Comparison of ENCODE assay signal across 30 cellular contexts in the genomic region with DNA sequence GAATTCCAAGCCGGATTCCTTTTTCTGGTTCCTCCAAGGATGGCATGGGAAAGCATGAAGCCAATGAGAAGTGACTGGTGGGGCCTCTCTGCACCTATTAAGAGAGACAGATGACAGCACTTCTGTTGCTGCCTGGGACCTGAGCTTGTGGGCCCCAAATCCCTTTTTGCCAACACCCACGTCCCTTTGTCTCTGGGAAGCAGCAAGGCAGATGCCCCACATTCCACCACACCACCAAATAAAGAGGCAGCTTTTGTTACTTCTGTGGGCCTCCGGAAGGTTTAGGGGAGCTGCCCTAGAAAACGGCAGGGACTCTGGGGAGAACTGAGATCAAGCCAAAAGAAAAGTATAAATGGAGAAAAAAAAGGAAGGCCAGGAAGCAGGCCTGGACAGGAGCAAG. TPM values are rescaled to one million over a fixed set of nuclear protein-coding genes. Genes with fewer than 3 reads are reported as not detected.
DNase-seq lines count a peak whose midpoint lies in the region; ATAC-seq, FAIRE-seq and TF ChIP-seq lines count a peak whose summit lies in the region.
"Had no signal": no experiment of that assay in that cellular context is flagged by ENCODE, and none has a peak within 500 bp of the region (broad histone marks: within the 10 kb centered on the region; RNA-seq: fewer than 3 reads in every experiment).

No MANE protein-coding gene starts in this region.

- peaks cover 2% of the 10 kb centered on the region for H3K27me3 Mint-ChIP-seq in H9 (ENCODE audit: low read depth)

- peaks cover 25 to 42% (median 37%) of the 10 kb centered on the region in 3 experiments for H3K36me3 Mint-ChIP-seq in H9 (ENCODE audit: insufficient read depth in 1 of 3, low read depth in 3 of 3)

- peaks cover 38 to 41% of the 10 kb centered on the region in 2 experiments for H3K4me1 Mint-ChIP-seq in H9

- H3K23me2 ChIP-seq in H9 (ENCODE audit: insufficient read length, low read depth, low read length, poor library complexity, severe bottlenecking) = peaks cover 12% of the 10 kb centered on the region

- intact Hi-C loops in K562 (cut with micrococcal nuclease) = no loop called here
- intact Hi-C loops in spleen (cut with DNase I; ENCODE audit: low total_unique reads) = no loop called here
- intact Hi-C loops in aorta (cut with DNase I) = no loop called here

- H3K27me3 ChIP-seq in H9 (ENCODE audit: insufficient read depth, low read length) (no peaks in the 10 kb centered on the region), K562 (ENCODE audit: control insufficient read depth in 2 of 2, insufficient read depth in 2 of 2, low read length in 2 of 2) (no peaks in the 10 kb centered on the region), neuronal stem cell (ENCODE audit: control insufficient read depth in 3 of 3, insufficient read depth in 3 of 3, low read depth in 1 of 3, low read length in 3 of 3) (no peaks in the 10 kb centered on the region), spleen (replicated peaks in 1 of 7) (peaks cover 0 to 24% (median 0%) of the 10 kb centered on the region in 7 donors), aorta (ENCODE audit: control insufficient read depth in 1 of 2, insufficient read depth in 2 of 2, low read length in 1 of 2) (no peaks in the 10 kb centered on the region)
- H3K27me3 ChIP-seq: BLaER1 had no signal

- BruUV-seq in K562 (replicated peaks; lab: Mats Ljungman, UMichigan) = no TSS peak

- H2BK15ac ChIP-seq in H9 (ENCODE audit: low read depth, low read length) = no peak overlapping the region
- no peak overlapping the region for H2BK15ac ChIP-seq in neuronal stem cell (ENCODE audit: low read length)

- H3K23ac ChIP-seq in H9 (ENCODE audit: insufficient read length, low read depth, low read length) (no peak overlapping the region), neuronal stem cell (ENCODE audit: low read depth, low read length, poor library complexity) (peak overlapping the region; percentile 3)

- no peaks in the 10 kb centered on the region; a peak in 1 of 5 replicates for H3K9me3 Mint-ChIP-seq in H9
- H3K9me3 Mint-ChIP-seq: CD4-positive, CD25-positive, alpha-beta regulatory T cell had no signal

- POLR2A ChIA-PET in K562 (lab: Yijun Ruan, JAX) = interaction anchor here (0.6 to 2.0 kb wide), 8 partner anchors 10 to 45 kb away, joined by 3 to 7 read pairs (median 4); no protein-coding TSS in a partner anchor

- CTCF ChIA-PET in K562 (lab: Yijun Ruan, JAX; ENCODE audit: low intra/inter-chr PET ratio) = interaction anchor here (1.5 kb wide), 1 partner anchor 85 kb away, joined by 3 read pairs; no protein-coding TSS in a partner anchor

- H3K27ac ChIP-seq in H9 (ENCODE audit: insufficient read length, low read depth, low read length) = no peak overlapping the region
- no peak overlapping the region for H3K27ac ChIP-seq in K562 (ENCODE audit: extremely low read depth, low read depth, low read length)
- peak overlapping the region; percentile 88 for H3K27ac ChIP-seq in neuronal stem cell (replicated peaks; ENCODE audit: low read length)
- H3K27ac ChIP-seq in spleen = no peak overlapping the region
- H3K27ac ChIP-seq in aorta (ENCODE audit: low read depth in 1 of 2, low read length in 2 of 2) = no peak overlapping the region
- H3K27ac ChIP-seq: BLaER1, GM23248, HL-60, SK-N-MC had no signal

- H3K56ac ChIP-seq in H9 (ENCODE audit: insufficient read length, low read depth, low read length) = no peak overlapping the region

- TF ChIP-seq CTCF in H9 (conservative IDR thresholded peaks at IDR 0.05) (no peak), K562 (IDR thresholded peaks at IDR 0.05 in 2 of 3, conservative IDR thresholded peaks at IDR 0.05 in 1 of 3; ENCODE audit: insufficient read depth in 2 of 3, low read depth in 1 of 3, low read length in 3 of 3) (no peak), spleen (IDR thresholded peaks at IDR 0.05 in 8 of 11, conservative IDR thresholded peaks at IDR 0.05 in 3 of 11) (no peak)

- H3K4ac ChIP-seq in H9 (ENCODE audit: low read depth, low read length) = no peak overlapping the region
- H3K4ac ChIP-seq in neuronal stem cell (ENCODE audit: low read length) = no peak overlapping the region

- H2BK120ac ChIP-seq in H9 (ENCODE audit: low read depth, low read length, poor library complexity, severe bottlenecking) (no peak overlapping the region), neuronal stem cell (ENCODE audit: low read depth, low read length) (no peak overlapping the region)

- H3K9ac ChIP-seq in H9 (ENCODE audit: extremely low read depth, insufficient read length, low read length) (no peak overlapping the region), K562 (ENCODE audit: insufficient read depth in 1 of 2, low read depth in 2 of 2, low read length in 2 of 2) (no peak overlapping the region), neuronal stem cell (ENCODE audit: low read depth, low read length, poor library complexity) (no peak overlapping the region)
- H3K9ac ChIP-seq: BLaER1, GM23248 had no signal

- H2BK5ac ChIP-seq in H9 (ENCODE audit: insufficient read length, low read length) (no peak overlapping the region), neuronal stem cell (ENCODE audit: low read length) (peak overlapping the region; percentile 84)

- in situ Hi-C loops in K562 (cut with MboI) = no loop called here

- WGBS in H9 (ENCODE audit: extremely low coverage, insufficient read length, low lambda C conversion rate) = no CpG with 5 or more reads among the region's 4 CpGs
- WGBS in K562 (ENCODE audit: insufficient coverage, low coverage, missing lambda C conversion rate) = 64% methylated on average over 4 of the region's 4 CpGs
- no CpG with 5 or more reads among the region's 4 CpGs for WGBS in neuronal stem cell (ENCODE audit: extremely low coverage in 2 of 2, insufficient read length in 2 of 2, insufficient replicate concordance in 1 of 2), 2 donors
- 90 to 98% (median 94%) methylated on average over 4 of the region's 4 CpGs for WGBS in spleen, 5 donors
- WGBS in aorta, 2 donors = 93 to 94% methylated on average over 4 of the region's 4 CpGs

- H3K79me1 ChIP-seq in H9 (ENCODE audit: insufficient read depth, low read depth, low read length, poor library complexity, severe bottlenecking) = no peaks in the 10 kb centered on the region
- peaks cover 8% of the 10 kb centered on the region for H3K79me1 ChIP-seq in neuronal stem cell (ENCODE audit: low read depth, low read length)

- no peak overlapping the region for H4K5ac ChIP-seq in H9 (ENCODE audit: insufficient read length, low read depth, low read length)

- H2BK12ac ChIP-seq in H9 (ENCODE audit: insufficient read length, low read depth, low read length) = no peak overlapping the region
- H2BK12ac ChIP-seq in neuronal stem cell (ENCODE audit: low read length) = no peak overlapping the region

- H3K4me3 Mint-ChIP-seq in H9 = no peak overlapping the region

- H4K91ac ChIP-seq in H9 (ENCODE audit: insufficient read length, low read depth, low read length) = no peak overlapping the region
- no peak overlapping the region for H4K91ac ChIP-seq in neuronal stem cell (ENCODE audit: low read depth, low read length, poor library complexity)

- no peaks in the 10 kb centered on the region for H4K20me1 ChIP-seq in H9 (ENCODE audit: control insufficient read depth, insufficient read depth, insufficient read length)
- no peaks in the 10 kb centered on the region for H4K20me1 ChIP-seq in K562 (replicated peaks; ENCODE audit: control insufficient read depth, insufficient read depth, low read length)
- H4K20me1 ChIP-seq: BLaER1 had no signal

- H3K9me3 ChIP-seq in H9 (ENCODE audit: control insufficient read depth, low read depth, low read length) = no peaks in the 10 kb centered on the region
- H3K9me3 ChIP-seq in K562 (replicated peaks; ENCODE audit: control insufficient read depth, insufficient read depth, low read depth, low read length) = no peaks in the 10 kb centered on the region
- peaks cover 2 to 3% of the 10 kb centered on the region in 2 donors for H3K9me3 ChIP-seq in neuronal stem cell (replicated peaks in 1 of 2; ENCODE audit: control insufficient read depth in 2 of 2, insufficient read depth in 1 of 2, low read depth in 1 of 2, low read length in 2 of 2)
- H3K9me3 ChIP-seq in spleen = no peaks in the 10 kb centered on the region
- H3K9me3 ChIP-seq in aorta (ENCODE audit: control insufficient read depth, low read length) = no peaks in the 10 kb centered on the region
- H3K9me3 ChIP-seq: BLaER1 had no signal

- H3T11ph ChIP-seq in H9 (ENCODE audit: low read length) = no peak overlapping the region

- H3K4me1 ChIP-seq in H9 (ENCODE audit: insufficient read depth, low read length) (no peaks in the 10 kb centered on the region; the same call in 1 of the 2 replicates), K562 (replicated peaks in 1 of 2; ENCODE audit: control insufficient read depth in 2 of 2, insufficient read depth in 2 of 2, low read length in 2 of 2) (peaks cover 18 to 40% of the 10 kb centered on the region in 2 experiments), neuronal stem cell (ENCODE audit: control insufficient read depth in 2 of 2, insufficient read depth in 1 of 2, low read depth in 1 of 2, low read length in 2 of 2) (peaks cover 7 to 19% of the 10 kb centered on the region in 2 donors), spleen (peaks cover 0 to 29% (median 22%) of the 10 kb centered on the region in 6 donors), aorta (ENCODE audit: control insufficient read depth in 1 of 2, insufficient read depth in 2 of 2, low read length in 2 of 2) (no peaks in the 10 kb centered on the region)

- no peak for DNase-seq in H9
- DNase-seq in K562 (ENCODE audit: extremely low read depth in 1 of 4, low spot score in 3 of 4) = no peak
- DNase-seq in iPS-NIHi7 (ENCODE audit: extremely low spot score) = peak; percentile 6
- no peak for DNase-seq in neuronal stem cell (ENCODE audit: low spot score)
- no peak for DNase-seq in spleen
- DNase-seq in DMS53 (lab: John Stamatoyannopoulos, UW) = no peak
- no peak for DNase-seq in aorta
- DNase-seq in cerebellar cortex (ENCODE audit: low spot score) = no peak
- DNase-seq: CD4-positive, CD25-positive, alpha-beta regulatory T cell; DMS153; GM23248; Karpas-422; NCI-H1092 treated with DMSO at 0.1 percent for 48 hours; NCI-H1436; NCI-H187; NCI-H2081 treated with DMSO at 0.1 percent for 48 hours; NCI-H2171; NCI-H226; NCI-H510A; NCI-H69; SIG-M5 had no signal

- H3K9me1 ChIP-seq in K562 (ENCODE audit: control insufficient read depth, insufficient read depth, low read length) = no peaks in the 10 kb centered on the region

- H3K36me3 ChIP-seq in K562 (ENCODE audit: control insufficient read depth, insufficient read depth, low read length) = peaks cover 17% of the 10 kb centered on the region; the same call in 2 of the 3 replicates
- peaks cover 22 to 28% of the 10 kb centered on the region in 2 donors for H3K36me3 ChIP-seq in neuronal stem cell (replicated peaks in 1 of 2; ENCODE audit: control insufficient read depth in 2 of 2, insufficient read depth in 2 of 2, low read length in 2 of 2)
- H3K36me3 ChIP-seq in spleen = no peaks in the 10 kb centered on the region
- H3K36me3 ChIP-seq in aorta (ENCODE audit: control insufficient read depth in 1 of 2, insufficient read depth in 2 of 2, low read length in 1 of 2) = no peaks in the 10 kb centered on the region

- H2AFZ ChIP-seq in H9 (ENCODE audit: low read length) (no peak overlapping the region), K562 (ENCODE audit: low read depth, low read length) (no peak overlapping the region), neuronal stem cell (ENCODE audit: low read length) (no peak overlapping the region)
- H2AFZ ChIP-seq: GM23248 had no signal

- H3K14ac ChIP-seq in H9 (ENCODE audit: insufficient read depth, low read length) = no peak overlapping the region
- H3K14ac ChIP-seq in neuronal stem cell (ENCODE audit: low read length) = no peak overlapping the region

- H3K4me3 ChIP-seq in K562 (no peak overlapping the region), neuronal stem cell (ENCODE audit: low read length in 2 of 2) (no peak overlapping the region), spleen (no peak overlapping the region), aorta (ENCODE audit: low read length in 2 of 2) (no peak overlapping the region)
- H3K4me3 ChIP-seq: BLaER1, GM12878, GM23248, SK-N-MC had no signal

- H3K4me2 ChIP-seq in H9 (ENCODE audit: insufficient read depth, insufficient read length, low read length) (no peak overlapping the region), K562 (ENCODE audit: insufficient read depth, low read length) (no peak overlapping the region), neuronal stem cell (ENCODE audit: insufficient read depth, low read length, poor library complexity, severe bottlenecking) (peak overlapping the region; percentile 24)
- H3K4me2 ChIP-seq: BLaER1 had no signal

- no peak for TF ChIP-seq EP300 in K562 (IDR thresholded peaks at IDR 0.05; ENCODE audit: low read length)

- no peak for ATAC-seq in K562
- no peak for ATAC-seq in aorta (ENCODE audit: low FRiP score)
- ATAC-seq: GM12878 had no signal

- no peak overlapping the region for H2BK20ac ChIP-seq in H9 (ENCODE audit: low read depth, low read length, poor library complexity, severe bottlenecking)

- H3K18ac ChIP-seq in H9 (ENCODE audit: insufficient read length, low read depth, low read length) = no peak overlapping the region
- peak overlapping the region; percentile 15 for H3K18ac ChIP-seq in neuronal stem cell (ENCODE audit: low read length)

- TF ChIP-seq RAD21 in K562 (CRISPR knock-in tag; conservative IDR thresholded peaks at IDR 0.05 in 1 of 2, IDR thresholded peaks at IDR 0.05 in 1 of 2) = no peak

- H2AK5ac ChIP-seq in H9 (ENCODE audit: insufficient read length, low read length) (no peak overlapping the region), neuronal stem cell (ENCODE audit: low read depth, low read length) (no peak overlapping the region)

- H3K27ac Mint-ChIP-seq in H9 = peak overlapping the region; percentile 2 to 90 (median 49); a peak in 4 of 7 replicates
- H3K27ac Mint-ChIP-seq: CD4-positive, CD25-positive, alpha-beta regulatory T cell had no signal

- H3K79me2 ChIP-seq in H9 (ENCODE audit: insufficient read depth, low read length) = no peaks in the 10 kb centered on the region
- peaks cover 9% of the 10 kb centered on the region; the same call in 2 of the 3 replicates for H3K79me2 ChIP-seq in K562 (ENCODE audit: control insufficient read depth, insufficient read depth, low read length)

- H4K8ac ChIP-seq in H9 (replicated peaks; ENCODE audit: insufficient read length, low read depth, low read length) (no peak overlapping the region), neuronal stem cell (ENCODE audit: low read depth, low read length) (no peak overlapping the region)

- FAIRE-seq in K562 (lab: Jason Lieb, UNC) = no peak
- FAIRE-seq: G401.6, GM12878, RCC 7860 had no signal

- TF ChIP-seq POLR2A in K562 (conservative IDR thresholded peaks at IDR 0.05) (no peak), spleen (IDR thresholded peaks at IDR 0.05) (no peak)

RNA-seq across cellular contexts. Expression of gene CCDC136, which starts 3.4 kb away (rescaled TPM):
- total RNA-seq in H9 (2021) (28.7 and 31.1 TPM in 2 replicates), K562 (2014; rRNA removed) (17.0 and 23.5 TPM in 2 replicates), K562 (2014; rRNA removed; fragmentation: Illumina TruSeq; extraction: Trizol) (15.3 and 18.8 TPM in 2 replicates), K562 (2015; rRNA removed; fragmentation: Illumina TruSeq; extraction: Trizol) (27.6 and 28.7 TPM in 2 replicates), K562 (2021) (23.7 and 26.5 TPM in 2 replicates), spleen (1 to 10 TPM; 4.0 to 9.8 (median 5.5) TPM), aorta (10 to 100 TPM; 18.3 to 29.5 TPM)
- total RNA-seq in K562 (2011; cell fraction: chromatin; rRNA removed; ENCODE audit: low replicate concordance) = 153 and 165 TPM in 2 replicates
- total RNA-seq in K562 (2011; cell fraction: nucleolus; rRNA removed) = 88.4 and 89.7 TPM in 2 replicates
- total RNA-seq in K562 (2011; cell fraction: nucleoplasm; rRNA removed) = 120 and 159 TPM in 2 replicates
- polyA plus RNA-seq in K562 (2011; rRNA removed) (40.2 and 45.0 TPM in 2 replicates), K562 (2014; fragmentation: Illumina TruSeq; extraction: Trizol) (23.5 and 26.9 TPM in 2 replicates), K562 (2014; fragmentation: Nextera tagmentation; extraction: Ambion mirVana) (1 to 10 TPM; 2.4 TPM), K562 (2014; rRNA removed) (34.8 and 40.8 TPM in 2 replicates), spleen (1 to 10 TPM in 2 of 3 donors, under 1 TPM in 1; 0.77 to 2.2 (median 1.7) TPM), aorta (1 to 10 TPM; 7.5 to 8.9 TPM)
- 12.2 and 20.3 TPM in 2 replicates for polyA plus RNA-seq in K562 (2011; cell fraction: cytosol; rRNA removed)
- polyA plus RNA-seq in K562 (2011; cell fraction: nucleus; rRNA removed) = 165 and 172 TPM in 2 replicates
- 30.6 and 53.3 TPM in 2 replicates for polyA plus RNA-seq in K562 (2012)
- polyA minus RNA-seq in K562 (2011; rRNA and poly(A)+ RNA removed) = 31.9 and 36.9 TPM in 2 replicates
- 9.3 and 17.3 TPM in 2 replicates for polyA minus RNA-seq in K562 (2011; cell fraction: cytosol; rRNA and poly(A)+ RNA removed)
- 47.4 and 54.8 TPM in 2 replicates for polyA minus RNA-seq in K562 (2011; cell fraction: nucleus; rRNA and poly(A)+ RNA removed)
- polyA plus RNA-seq in neuronal stem cell (2013, experiment 1 of 2) = 59.8 TPM
- polyA plus RNA-seq in neuronal stem cell (2013, experiment 2 of 2) = 63.1 TPM

RNA-seq across cellular contexts. Expression of gene OPN1SW, which starts 19.5 kb away (rescaled TPM):
- not detected in 2 replicates for total RNA-seq in H9 (2021)
- not detected in 2 replicates for total RNA-seq in K562 (2011; cell fraction: chromatin; rRNA removed; ENCODE audit: low replicate concordance)
- total RNA-seq in K562 (2011; cell fraction: nucleolus; rRNA removed) = not detected in 2 replicates
- not detected in 2 replicates for total RNA-seq in K562 (2011; cell fraction: nucleoplasm; rRNA removed)
- total RNA-seq in K562 (2014; rRNA removed) = not detected in 2 replicates
- total RNA-seq in K562 (2014; rRNA removed; fragmentation: Illumina TruSeq; extraction: Trizol) = not detected in 2 replicates
- not detected in 2 replicates for total RNA-seq in K562 (2015; rRNA removed; fragmentation: Illumina TruSeq; extraction: Trizol)
- total RNA-seq in K562 (2021) = not detected in 2 replicates
- polyA plus RNA-seq in K562 (2011; rRNA removed) = not detected in 2 replicates
- polyA plus RNA-seq in K562 (2011; cell fraction: cytosol; rRNA removed) = not detected in 2 replicates
- polyA plus RNA-seq in K562 (2011; cell fraction: nucleus; rRNA removed) = not detected in 2 replicates
- polyA plus RNA-seq in K562 (2012) = 0.09 and 0.24 TPM in 2 replicates
- not detected in 2 replicates for polyA plus RNA-seq in K562 (2014; fragmentation: Illumina TruSeq; extraction: Trizol)
- polyA plus RNA-seq in K562 (2014; fragmentation: Nextera tagmentation; extraction: Ambion mirVana) = 1 to 10 TPM in 1 of 2 experiments, under 1 TPM in 1; 0.84 to 1.0 TPM
- not detected in 2 replicates for polyA plus RNA-seq in K562 (2014; rRNA removed)
- polyA minus RNA-seq in K562 (2011; rRNA and poly(A)+ RNA removed) = not detected in 2 replicates
- polyA minus RNA-seq in K562 (2011; cell fraction: cytosol; rRNA and poly(A)+ RNA removed) = not detected in 2 replicates
- polyA minus RNA-seq in K562 (2011; cell fraction: nucleus; rRNA and poly(A)+ RNA removed) = not detected in 2 replicates
- polyA plus RNA-seq in neuronal stem cell (2013, experiment 1 of 2) = 0.56 TPM
- polyA plus RNA-seq in neuronal stem cell (2013, experiment 2 of 2) = 0.76 TPM
- total RNA-seq in spleen = not detected
- not detected for polyA plus RNA-seq in spleen
- not detected for total RNA-seq in aorta
- not detected for polyA plus RNA-seq in aorta
- total RNA-seq: A172; CD4-positive, CD25-positive, alpha-beta regulatory T cell; Daoy; GM12878; GM23248; M059J had no signal
- polyA plus RNA-seq: CD4-positive, CD25-positive, alpha-beta regulatory T cell had no signal

RNA-seq across cellular contexts. Expression of gene FLNC, which starts 35.1 kb away (rescaled TPM):
- total RNA-seq in H9 (2021) (12.2 and 12.5 TPM in 2 replicates), K562 (2014; rRNA removed) (60.7 and 94.5 TPM in 2 replicates), K562 (2014; rRNA removed; fragmentation: Illumina TruSeq; extraction: Trizol) (11.4 and 18.2 TPM in 2 replicates), K562 (2015; rRNA removed; fragmentation: Illumina TruSeq; extraction: Trizol) (28.8 and 33.3 TPM in 2 replicates), K562 (2021) (148 and 155 TPM in 2 replicates), spleen (1 to 10 TPM in 2 of 7 donors, under 1 TPM in 5; 0.21 to 1.8 (median 0.42) TPM), aorta (100 to 1,000 TPM; 135 to 245 TPM)
- 62.5 and 206 TPM in 2 replicates for total RNA-seq in K562 (2011; cell fraction: chromatin; rRNA removed; ENCODE audit: low replicate concordance)
- 132 and 134 TPM in 2 replicates for total RNA-seq in K562 (2011; cell fraction: nucleolus; rRNA removed)
- total RNA-seq in K562 (2011; cell fraction: nucleoplasm; rRNA removed) = 72.1 and 81.0 TPM in 2 replicates
- polyA plus RNA-seq in K562 (2011; rRNA removed) (10.3 and 11.4 TPM in 2 replicates), K562 (2014; fragmentation: Illumina TruSeq; extraction: Trizol) (32.8 and 55.3 TPM in 2 replicates), K562 (2014; fragmentation: Nextera tagmentation; extraction: Ambion mirVana) (1 to 10 TPM in 1 of 2 experiments, under 1 TPM in 1; 0.90 to 1.1 TPM), K562 (2014; rRNA removed) (29.0 and 34.7 TPM in 2 replicates), spleen (1 to 10 TPM in 1 of 3 donors, under 1 TPM in 2; 0.42 to 1.7 (median 0.93) TPM), aorta (10 to 100 TPM in 1 of 2 donors, 1 to 10 TPM in 1; 7.8 to 18.3 TPM)
- polyA plus RNA-seq in K562 (2011; cell fraction: cytosol; rRNA removed) = 11.4 and 26.8 TPM in 2 replicates
- polyA plus RNA-seq in K562 (2011; cell fraction: nucleus; rRNA removed) = 58.5 and 126 TPM in 2 replicates
- 66.6 and 106 TPM in 2 replicates for polyA plus RNA-seq in K562 (2012)
- 15.1 and 41.9 TPM in 2 replicates for polyA minus RNA-seq in K562 (2011; rRNA and poly(A)+ RNA removed)
- polyA minus RNA-seq in K562 (2011; cell fraction: cytosol; rRNA and poly(A)+ RNA removed) = 127 and 146 TPM in 2 replicates
- polyA minus RNA-seq in K562 (2011; cell fraction: nucleus; rRNA and poly(A)+ RNA removed) = 53.1 and 53.6 TPM in 2 replicates
- polyA plus RNA-seq in neuronal stem cell (2013, experiment 1 of 2) = 17.5 TPM
- polyA plus RNA-seq in neuronal stem cell (2013, experiment 2 of 2) = 17.4 TPM
- total RNA-seq: CD4-positive, CD25-positive, alpha-beta regulatory T cell had no signal
- polyA plus RNA-seq: CD4-positive, CD25-positive, alpha-beta regulatory T cell had no signal

RNA-seq across cellular contexts. Expression of gene CALU, which starts 56.0 kb away (rescaled TPM):
- 168 TPM in 2 replicates for total RNA-seq in H9 (2021)
- total RNA-seq in K562 (2011; cell fraction: chromatin; rRNA removed; ENCODE audit: low replicate concordance) = 110 and 296 TPM in 2 replicates
- total RNA-seq in K562 (2011; cell fraction: nucleolus; rRNA removed) = 143 and 167 TPM in 2 replicates
- 289 and 411 TPM in 2 replicates for total RNA-seq in K562 (2011; cell fraction: nucleoplasm; rRNA removed)
- total RNA-seq in K562 (2014; rRNA removed) = 171 and 210 TPM in 2 replicates
- total RNA-seq in K562 (2014; rRNA removed; fragmentation: Illumina TruSeq; extraction: Trizol) = 261 and 289 TPM in 2 replicates
- 252 and 263 TPM in 2 replicates for total RNA-seq in K562 (2015; rRNA removed; fragmentation: Illumina TruSeq; extraction: Trizol)
- 166 and 170 TPM in 2 replicates for total RNA-seq in K562 (2021)
- 167 and 193 TPM in 2 replicates for polyA plus RNA-seq in K562 (2011; rRNA removed)
- polyA plus RNA-seq in K562 (2011; cell fraction: cytosol; rRNA removed) = 48.3 and 113 TPM in 2 replicates
- 43.6 and 64.9 TPM in 2 replicates for polyA plus RNA-seq in K562 (2011; cell fraction: nucleus; rRNA removed)
- 185 and 229 TPM in 2 replicates for polyA plus RNA-seq in K562 (2012)
- 211 and 265 TPM in 2 replicates for polyA plus RNA-seq in K562 (2014; fragmentation: Illumina TruSeq; extraction: Trizol)
- polyA plus RNA-seq in K562 (2014; fragmentation: Nextera tagmentation; extraction: Ambion mirVana) = 100 to 1,000 TPM; 215 to 286 TPM
- polyA plus RNA-seq in K562 (2014; rRNA removed) = 173 and 177 TPM in 2 replicates
- polyA minus RNA-seq in K562 (2011; rRNA and poly(A)+ RNA removed) = 359 and 418 TPM in 2 replicates
- polyA minus RNA-seq in K562 (2011; cell fraction: cytosol; rRNA and poly(A)+ RNA removed) = 111 and 121 TPM in 2 replicates
- 25.2 and 55.2 TPM in 2 replicates for polyA minus RNA-seq in K562 (2011; cell fraction: nucleus; rRNA and poly(A)+ RNA removed)
- 177 TPM for polyA plus RNA-seq in neuronal stem cell (2013, experiment 1 of 2)
- polyA plus RNA-seq in neuronal stem cell (2013, experiment 2 of 2) = 176 TPM
- total RNA-seq in spleen = 10 to 100 TPM; 50.4 to 98.8 (median 60.8) TPM
- 10 to 100 TPM in 2 of 3 donors, 1 to 10 TPM in 1; 7.9 to 15.6 (median 13.6) TPM for polyA plus RNA-seq in spleen
- 100 to 1,000 TPM; 206 to 267 TPM for total RNA-seq in aorta
- polyA plus RNA-seq in aorta = 100 to 1,000 TPM; 145 to 164 TPM
